ENCODE assay signal across 24 cellular contexts in the genomic region with DNA sequence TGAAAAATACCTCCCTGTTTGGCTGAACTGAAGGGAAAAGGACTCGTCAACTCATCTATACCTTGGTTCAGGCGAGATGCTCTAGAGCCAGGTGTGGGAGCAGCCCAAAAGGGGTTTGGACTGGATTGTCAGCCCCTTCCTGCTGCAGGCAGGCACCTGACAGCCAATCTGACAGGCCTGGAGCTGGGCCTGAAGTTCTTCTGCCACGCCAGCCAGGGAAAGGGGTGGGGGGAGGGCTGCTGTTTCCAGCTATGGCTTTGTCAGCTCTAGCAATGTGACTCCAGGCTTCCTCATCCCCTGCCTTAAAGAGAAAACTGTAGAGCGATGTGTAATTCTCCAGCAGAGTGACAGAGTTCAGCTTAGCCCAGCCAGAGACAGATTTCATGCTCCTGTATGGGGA. TPM values are rescaled to one million over a fixed set of nuclear protein-coding genes. Genes with fewer than 3 reads are reported as not detected.
DNase-seq lines count a peak whose midpoint lies in the region; ATAC-seq, FAIRE-seq and TF ChIP-seq lines count a peak whose summit lies in the region.
"Had no signal": no experiment of that assay in that cellular context is flagged by ENCODE, and none has a peak within 500 bp of the region (broad histone marks: within the 10 kb centered on the region; RNA-seq: fewer than 3 reads in every experiment).

No MANE protein-coding gene starts in this region.

- no peak for TF ChIP-seq POLR2A in uterus (IDR thresholded peaks at IDR 0.05)

- H3K36me3 ChIP-seq in uterus: no peaks in the 10 kb centered on the region
- H3K36me3 ChIP-seq: adrenal gland, gastrocnemius medialis had no signal

- H3K4me1 Mint-ChIP-seq in stimulated activated naive CD8-positive, alpha-beta T cell treated with anti-CD3 and anti-CD28 coated beads, Interleukin-15, amount 100 ng/mL, for 72 hours: peaks cover 42% of the 10 kb centered on the region
- H3K4me1 Mint-ChIP-seq in chondrocyte (ENCODE audit: low read depth) (peaks cover 45% of the 10 kb centered on the region), mesothelial cell of epicardium (peaks cover 73% of the 10 kb centered on the region)

- no peak for ATAC-seq in stimulated activated naive CD8-positive, alpha-beta T cell treated with anti-CD3 and anti-CD28 coated beads, Interleukin-15, amount 100 ng/mL, for 72 hours
- no peak for ATAC-seq in stimulated activated naive CD8-positive, alpha-beta T cell treated with anti-CD3 and anti-CD28 coated beads, Interleukin-15, Interleukin-2, amounts not matched to agents 100 U/mL and 50 U/mL, for 24 hours
- no peak for ATAC-seq in HG03095 (IDR thresholded peaks at IDR 0.05; ENCODE audit: unreplicated experiment)
- ATAC-seq: gastrocnemius medialis, GM12878 had no signal

- H3K36me3 Mint-ChIP-seq in chondrocyte (ENCODE audit: low read depth) (peaks cover 10% of the 10 kb centered on the region), mesothelial cell of epicardium (peaks cover 7% of the 10 kb centered on the region)

- no peak overlapping the region for H3K4me3 ChIP-seq in uterus
- H3K4me3 ChIP-seq: adrenal gland, esophagus muscularis mucosa, gastrocnemius medialis, GM12878, upper lobe of left lung had no signal

- no peak for DNase-seq in stimulated activated naive CD8-positive, alpha-beta T cell treated with anti-CD3 and anti-CD28 coated beads, Interleukin-15, amount 100 ng/mL, for 72 hours
- no peak for DNase-seq in stimulated activated naive CD8-positive, alpha-beta T cell treated with anti-CD3 and anti-CD28 coated beads, Interleukin-15, Interleukin-2, amounts not matched to agents 100 U/mL and 50 U/mL, for 24 hours
- DNase-seq in chondrocyte (ENCODE audit: low spot score): no peak
- no peak for DNase-seq in mesothelial cell of epicardium (ENCODE audit: low spot score in 2 of 2, unreplicated experiment in 2 of 2)
- DNase-seq in uterus: peak; percentile 18 to 19
- no peak for DNase-seq in AML-193 (lab: John Stamatoyannopoulos, UW)
- DNase-seq in HTR-8/SVneo (ENCODE audit: insufficient read length, low spot score): no peak
- DNase-seq: activated effector memory CD4-positive, alpha-beta T cell treated with Interleukin-2 at 50 U/mL for 16 hours; caudate nucleus; effector CD8-positive, alpha-beta T cell; gastrocnemius medialis; MV-4-11; NCI-H187; NCI-H345; SHP77 treated with DMSO at 0.1 percent for 48 hours; small intestine; upper lobe of left lung; WERI-Rb-1 had no signal

- H3K27me3 ChIP-seq in uterus: no peaks in the 10 kb centered on the region
- H3K27me3 ChIP-seq: adrenal gland, esophagus muscularis mucosa, gastrocnemius medialis, upper lobe of left lung had no signal

- H3K27ac Mint-ChIP-seq in stimulated activated naive CD8-positive, alpha-beta T cell treated with anti-CD3 and anti-CD28 coated beads, Interleukin-15, amount 100 ng/mL, for 72 hours: peak overlapping the region; percentile 67 to 94
- peak overlapping the region; percentile 22 for H3K27ac Mint-ChIP-seq in chondrocyte (ENCODE audit: unreplicated experiment)
- H3K27ac Mint-ChIP-seq in mesothelial cell of epicardium: peak overlapping the region; percentile 58

- no peaks in the 10 kb centered on the region for H3K9me3 Mint-ChIP-seq in stimulated activated naive CD8-positive, alpha-beta T cell treated with anti-CD3 and anti-CD28 coated beads, Interleukin-15, amount 100 ng/mL, for 72 hours
- H3K9me3 Mint-ChIP-seq in chondrocyte (ENCODE audit: low read depth) (no peaks in the 10 kb centered on the region), mesothelial cell of epicardium (no peaks in the 10 kb centered on the region)

- no peak for FAIRE-seq in HTR-8/SVneo (lab: Jason Lieb, UNC)
- FAIRE-seq: GM12878, small intestine had no signal

- peaks cover 23 to 27% of the 10 kb centered on the region in 2 donors for H3K4me1 ChIP-seq in uterus

- H3K9me3 ChIP-seq in uterus: no peaks in the 10 kb centered on the region
- H3K9me3 ChIP-seq: adrenal gland, esophagus muscularis mucosa, gastrocnemius medialis, upper lobe of left lung had no signal

- no peaks in the 10 kb centered on the region for H3K27me3 Mint-ChIP-seq in stimulated activated naive CD8-positive, alpha-beta T cell treated with anti-CD3 and anti-CD28 coated beads, Interleukin-15, amount 100 ng/mL, for 72 hours
- no peaks in the 10 kb centered on the region for H3K27me3 Mint-ChIP-seq in chondrocyte (ENCODE audit: low read depth)
- no peaks in the 10 kb centered on the region for H3K27me3 Mint-ChIP-seq in mesothelial cell of epicardium (ENCODE audit: low read depth)

- TF ChIP-seq CTCF in chondrocyte (IDR thresholded peaks at IDR 0.05) (no peak), mesothelial cell of epicardium (IDR thresholded peaks at IDR 0.05; ENCODE audit: unreplicated experiment) (no peak), uterus (IDR thresholded peaks at IDR 0.05) (no peak)

- H3K4me3 Mint-ChIP-seq in stimulated activated naive CD8-positive, alpha-beta T cell treated with anti-CD3 and anti-CD28 coated beads, Interleukin-15, amount 100 ng/mL, for 72 hours: no peak overlapping the region
- H3K4me3 Mint-ChIP-seq in chondrocyte (ENCODE audit: unreplicated experiment): no peak overlapping the region
- H3K4me3 Mint-ChIP-seq in mesothelial cell of epicardium: no peak overlapping the region

- intact Hi-C loops in uterus (cut with DNase I; ENCODE audit: low total_unique reads): no loop called here

- H3K27ac ChIP-seq in uterus: peak overlapping the region; percentile 71 to 85
- H3K27ac ChIP-seq: adrenal gland, esophagus muscularis mucosa, gastrocnemius medialis, upper lobe of left lung, WERI-Rb-1 had no signal

RNA-seq across cellular contexts. Expression of a gene that starts 30.4 kb away (rescaled TPM):
- total RNA-seq in chondrocyte: 0.05 to 0.46 TPM (median 0.08 TPM) in 3 replicates
- total RNA-seq in mesothelial cell of epicardium: 34.9 to 41.2 TPM (median 38.7 TPM) in 3 replicates
- 10 to 100 TPM in 2 of 4 donors, 1 to 10 TPM in 1, not detected in 1; 1.3 to 14.0 (median 11.5) TPM for total RNA-seq in uterus
- total RNA-seq: activated CD8-positive, alpha-beta memory T cell treated with anti-CD3 and anti-CD28 coated beads for 36 hours; GM12878; T-helper 1 cell treated with Interleukin-12 subunit alpha and Interleukin-12 subunit beta and Interleukin-4 antibody, amounts not matched to agents 30 ng/mL and 1 ng/mL, for 36 hours had no signal

RNA-seq across cellular contexts. Expression of a gene that starts 60.0 kb away (rescaled TPM):
- total RNA-seq in chondrocyte (250 to 272 TPM (median 259 TPM) in 3 replicates), mesothelial cell of epicardium (239 to 246 TPM (median 244 TPM) in 3 replicates), uterus (100 to 1,000 TPM; 173 to 570 (median 223) TPM)

Comparison
In these comparisons a context has a peak if more than half of its experiments do, and no peak if none do; other contexts are left out.
1. DNase-seq: peak in uterus (2 of 2); none in stimulated activated naive CD8-positive, alpha-beta T cell treated with anti-CD3 and anti-CD28 coated beads, Interleukin-15, amount 100 ng/mL, for 72 hours (0 of 2), stimulated activated naive CD8-positive, alpha-beta T cell treated with anti-CD3 and anti-CD28 coated beads, Interleukin-15, Interleukin-2, amounts not matched to agents 100 U/mL and 50 U/mL, for 24 hours (single experiment), chondrocyte (single experiment), mesothelial cell of epicardium (0 of 2), AML-193 (0 of 2) and HTR-8/SVneo (single experiment).
2. H3K27ac Mint-ChIP-seq: peak in every context shown above with its lines; median percentile 80 in stimulated activated naive CD8-positive, alpha-beta T cell treated with anti-CD3 and anti-CD28 coated beads, Interleukin-15, amount 100 ng/mL, for 72 hours; 58 in mesothelial cell of epicardium; 22 in chondrocyte.